In genomic region chr2:16948710-16949109, GRCh38 we compare ENCODE assay signal across 19 cellular contexts.
DNase-seq lines count a peak whose midpoint lies in the region; ATAC-seq, FAIRE-seq and TF ChIP-seq lines count a peak whose summit lies in the region.
"Had no signal": no experiment of that assay in that cellular context is flagged by ENCODE, and none has a peak within 500 bp of the region (broad histone marks: within the 10 kb centered on the region; RNA-seq: fewer than 3 reads in every experiment).

No MANE protein-coding gene starts in this region.

- H4K91ac ChIP-seq in H1 (replicated peaks; ENCODE audit: insufficient read length, low read length) = no peak overlapping the region

- H3K56ac ChIP-seq in H1 (replicated peaks; ENCODE audit: insufficient read length, low read depth, low read length) = peak overlapping the region; percentile 5

- no peak overlapping the region for H3K18ac ChIP-seq in H1 (ENCODE audit: extremely low read depth, low read length)

- TF ChIP-seq EP300 in HepG2 (IDR thresholded peaks at IDR 0.05; ENCODE audit: low read depth in 2 of 2, low read length in 2 of 2) (no peak), HepG2 (CRISPR knock-in tag; IDR thresholded peaks at IDR 0.05; ENCODE audit: borderline replicate concordance) (no peak), H1 (IDR thresholded peaks at IDR 0.05; ENCODE audit: borderline replicate concordance in 1 of 2, low read depth in 2 of 2, low read length in 2 of 2) (no peak)

- H3K4me1 ChIP-seq in HepG2 (ENCODE audit: insufficient read depth, low read length) = no peaks in the 10 kb centered on the region
- H3K4me1 ChIP-seq in right lobe of liver = peaks cover 0 to 7% (median 0%) of the 10 kb centered on the region in 4 donors
- peaks cover 0 to 3% (median 0%) of the 10 kb centered on the region in 4 experiments; a peak in 1 of 7 replicates for H3K4me1 ChIP-seq in H1 (replicated peaks in 1 of 4; ENCODE audit: control insufficient read depth in 3 of 4, insufficient read depth in 4 of 4, low read length in 3 of 4)
- H3K4me1 ChIP-seq in neural progenitor cell = peaks cover 36% of the 10 kb centered on the region
- H3K4me1 ChIP-seq: BE2C had no signal

- no peak overlapping the region for H3K27ac ChIP-seq in HepG2 (ENCODE audit: extremely low read length, insufficient read depth, low read length)
- H3K27ac ChIP-seq in right lobe of liver = no peak overlapping the region
- H3K27ac ChIP-seq in H1 (ENCODE audit: low read depth, low read length) = no peak overlapping the region
- H3K27ac ChIP-seq in neural progenitor cell = no peak overlapping the region
- H3K27ac ChIP-seq: 22Rv1, PC-9 had no signal

- H4K8ac ChIP-seq in H1 (ENCODE audit: extremely low read depth, insufficient read depth, low read length) = no peak overlapping the region

- H3K23ac ChIP-seq in H1 (ENCODE audit: insufficient read length) = no peak overlapping the region

- intact Hi-C loops in HepG2 (cut with micrococcal nuclease; ENCODE audit: unreplicated experiment) (no loop called here), right lobe of liver (cut with DNase I) (no loop called here)

- ATAC-seq in HepG2 (no peak), right lobe of liver (no peak), GM18502 (IDR thresholded peaks at IDR 0.05; ENCODE audit: poor library complexity, unreplicated experiment) (no peak)

- TF ChIP-seq CTCF in HepG2 (CRISPR knock-in tag; IDR thresholded peaks at IDR 0.05) (no peak), right lobe of liver (IDR thresholded peaks at IDR 0.05) (no peak), H1 (IDR thresholded peaks at IDR 0.05; ENCODE audit: control extremely low read depth in 1 of 3, insufficient read depth in 1 of 3, low read depth in 1 of 3, low read length in 3 of 3) (no peak), neural progenitor cell (IDR thresholded peaks at IDR 0.05) (no peak)

- H3K79me1 ChIP-seq in H1 (ENCODE audit: low read depth, low read length) = no peaks in the 10 kb centered on the region

- H3K4me2 ChIP-seq in HepG2 (ENCODE audit: low read depth, low read length) (no peak overlapping the region), H1 (ENCODE audit: insufficient read depth in 1 of 2, low read depth in 2 of 2, low read length in 2 of 2) (no peak overlapping the region), neural progenitor cell (peak overlapping the region; percentile 22)
- H3K4me2 ChIP-seq: PC-9 had no signal

- H2AFZ ChIP-seq in HepG2 (ENCODE audit: low read length) = no peak overlapping the region
- no peak overlapping the region for H2AFZ ChIP-seq in H1 (ENCODE audit: low read length)
- no peak overlapping the region for H2AFZ ChIP-seq in neural progenitor cell (replicated peaks)
- H2AFZ ChIP-seq: PC-9 had no signal

- POLR2A ChIA-PET in HepG2 (lab: Yijun Ruan, JAX) (no interaction called here), H1 (lab: Charles Lee; ENCODE audit: partially characterized antibody) (no interaction called here)

- CTCF ChIA-PET in HepG2 (lab: Yijun Ruan, JAX; ENCODE audit: low intra/inter-chr PET ratio, low total read pairs) = no interaction called here
- CTCF ChIA-PET in H1 (lab: Charles Lee; ENCODE audit: partially characterized antibody) = interaction anchor here (2.7 kb wide), 1 partner anchor 14 kb away, joined by 9 read pairs; no protein-coding TSS in a partner anchor

- H4K20me1 ChIP-seq in HepG2 (ENCODE audit: insufficient read depth, low read length) (no peaks in the 10 kb centered on the region), H1 (replicated peaks in 1 of 2; ENCODE audit: control insufficient read depth in 1 of 2, insufficient read depth in 2 of 2, low read length in 2 of 2) (no peaks in the 10 kb centered on the region), neural progenitor cell (ENCODE audit: low read depth) (no peaks in the 10 kb centered on the region)

- in situ Hi-C loops in HepG2 (cut with HindIII; ENCODE audit: extremely low pct_ligation_motif_present, low pct_unique_long_range_greater_than_20kb) = no loop called here

- no peak overlapping the region for H3K14ac ChIP-seq in H1 (ENCODE audit: insufficient read length)

- H3K27me3 ChIP-seq in HepG2 (ENCODE audit: control insufficient read depth in 1 of 2, insufficient read depth in 2 of 2, low read length in 2 of 2) (no peaks in the 10 kb centered on the region), right lobe of liver (no peaks in the 10 kb centered on the region), H1 (replicated peaks in 1 of 4; ENCODE audit: control insufficient read depth in 3 of 4, extremely low read depth in 1 of 4, insufficient read depth in 3 of 4, low read length in 3 of 4) (no peaks in the 10 kb centered on the region), neural progenitor cell (no peaks in the 10 kb centered on the region)
- H3K27me3 ChIP-seq: BE2C had no signal

- no peaks in the 10 kb centered on the region for H3K36me3 ChIP-seq in HepG2 (replicated peaks in 1 of 2; ENCODE audit: control insufficient read depth in 1 of 2, insufficient read depth in 2 of 2, low read length in 2 of 2)
- H3K36me3 ChIP-seq in right lobe of liver = no peaks in the 10 kb centered on the region
- no peaks in the 10 kb centered on the region for H3K36me3 ChIP-seq in H1 (ENCODE audit: control insufficient read depth in 2 of 4, insufficient read depth in 4 of 4, low read length in 3 of 4)
- no peaks in the 10 kb centered on the region for H3K36me3 ChIP-seq in neural progenitor cell
- H3K36me3 ChIP-seq: BE2C had no signal

- TF ChIP-seq POLR2A in HepG2 (IDR thresholded peaks at IDR 0.05; ENCODE audit: insufficient read depth in 1 of 2, low read depth in 2 of 2, low read length in 2 of 2) (no peak), right lobe of liver (IDR thresholded peaks at IDR 0.05) (no peak), H1 (IDR thresholded peaks at IDR 0.05; ENCODE audit: control extremely low read depth in 1 of 2, low read depth in 2 of 2, low read length in 2 of 2) (no peak)

- TF ChIP-seq RAD21 in HepG2 (CRISPR knock-in tag; IDR thresholded peaks at IDR 0.05) = no peak
- TF ChIP-seq RAD21 in H1 (IDR thresholded peaks at IDR 0.05 in 1 of 2, conservative IDR thresholded peaks at IDR 0.05 in 1 of 2; ENCODE audit: low read depth in 2 of 2, low read length in 2 of 2) = no peak

- H3K9me3 ChIP-seq in HepG2 (ENCODE audit: low read length) = no peaks in the 10 kb centered on the region
- no peaks in the 10 kb centered on the region for H3K9me3 ChIP-seq in right lobe of liver
- no peaks in the 10 kb centered on the region for H3K9me3 ChIP-seq in H1 (ENCODE audit: insufficient read depth in 2 of 2, low read depth in 1 of 2, low read length in 1 of 2)
- no peaks in the 10 kb centered on the region for H3K9me3 ChIP-seq in neural progenitor cell (ENCODE audit: low read depth)
- H3K9me3 ChIP-seq: BE2C had no signal

- DNase-seq in HepG2 (ENCODE audit: low spot score) (no peak), right lobe of liver (no peak), H1 (ENCODE audit: low read depth in 1 of 2, low spot score in 2 of 2) (no peak), neural progenitor cell (ENCODE audit: low spot score) (no peak), RPMI8226 (no peak), DMS153 (lab: John Stamatoyannopoulos, UW) (no peak)
- DNase-seq: BE2C; GOT3; HCEC 1CT; KBM-7; MV-4-11; NCI-H187 treated with DMSO at 0.1 percent for 48 hours; NK-92 treated with Interleukin-12 subunit alpha and Interleukin-12 subunit beta, amount 100 ng/mL, for 24 hours; PC-9; Right ventricle myocardium superior had no signal

- no peak overlapping the region for H3K4me3 ChIP-seq in HepG2 (replicated peaks in 1 of 3; ENCODE audit: insufficient read depth in 1 of 3, low read depth in 2 of 3, low read length in 3 of 3)
- no peak overlapping the region for H3K4me3 ChIP-seq in right lobe of liver
- H3K4me3 ChIP-seq in H1 (ENCODE audit: extremely low read depth in 1 of 4, insufficient read depth in 2 of 4, low read depth in 3 of 4, low read length in 4 of 4) = no peak overlapping the region
- H3K4me3 ChIP-seq in neural progenitor cell = no peak overlapping the region
- H3K4me3 ChIP-seq: PC-9 had no signal

- H3K36me3 Mint-ChIP-seq in neural progenitor cell = no peaks in the 10 kb centered on the region

- H3K9me3 Mint-ChIP-seq in neural progenitor cell = no peaks in the 10 kb centered on the region

- H3K9ac ChIP-seq in HepG2 (ENCODE audit: insufficient read depth, low read depth, low read length) (no peak overlapping the region), H1 (replicated peaks in 1 of 4; ENCODE audit: extremely low read depth in 1 of 4, low read depth in 3 of 4, low read length in 3 of 4) (no peak overlapping the region), neural progenitor cell (no peak overlapping the region)

- no peak overlapping the region for H2AK5ac ChIP-seq in H1 (ENCODE audit: low read depth, low read length)

- no peaks in the 10 kb centered on the region for H3K23me2 ChIP-seq in H1 (ENCODE audit: low read depth, low read length)

- H3K27ac Mint-ChIP-seq in neural progenitor cell = no peak overlapping the region

- H3K4me1 Mint-ChIP-seq in neural progenitor cell = peaks cover 39% of the 10 kb centered on the region

- no peak overlapping the region for H3K4ac ChIP-seq in H1 (replicated peaks; ENCODE audit: insufficient read length, low read depth, low read length)

- H3K79me2 ChIP-seq in HepG2 (ENCODE audit: insufficient read depth, low read length) = no peaks in the 10 kb centered on the region
- no peaks in the 10 kb centered on the region for H3K79me2 ChIP-seq in H1 (ENCODE audit: control insufficient read depth in 1 of 2, insufficient read depth in 2 of 2, low read length in 2 of 2)
- no peaks in the 10 kb centered on the region for H3K79me2 ChIP-seq in neural progenitor cell (ENCODE audit: low read depth)

- no peak overlapping the region for H2BK15ac ChIP-seq in H1 (ENCODE audit: low read length)

- no peak overlapping the region for H2BK5ac ChIP-seq in H1 (ENCODE audit: low read depth, low read length)

- H2BK120ac ChIP-seq in H1 (replicated peaks; ENCODE audit: low read depth, low read length) = no peak overlapping the region

- no peak overlapping the region for H2BK12ac ChIP-seq in H1 (ENCODE audit: low read depth, low read length)

- H4K5ac ChIP-seq in H1 (ENCODE audit: insufficient read length, low read depth, low read length) = no peak overlapping the region

- BruUV-seq in HepG2 (replicated peaks; lab: Mats Ljungman, UMichigan) = no TSS peak

- H2BK20ac ChIP-seq in H1 (ENCODE audit: low read length) = no peak overlapping the region

- FAIRE-seq in HepG2 (lab: Jason Lieb, UNC) (no peak), H1 (lab: Jason Lieb, UNC) (no peak)
- FAIRE-seq: D721Med, G401.6 had no signal

- H3K4me3 Mint-ChIP-seq in neural progenitor cell = no peak overlapping the region

- H3K27me3 Mint-ChIP-seq in neural progenitor cell (ENCODE audit: insufficient read depth, low read depth) = peaks cover 4% of the 10 kb centered on the region

- no peaks in the 10 kb centered on the region for H3F3A ChIP-seq in neural progenitor cell (ENCODE audit: low read depth)

TF ChIP-seq in HepG2, 621 proteins besides CTCF, POLR2A, EP300 and RAD21 (continues in another document):
- no peak for TF ChIP-seq TBP (CRISPR knock-in tag; IDR thresholded peaks at IDR 0.05)

TF ChIP-seq in H1, 55 proteins besides CTCF, POLR2A, EP300 and RAD21 (continues in another document):
- TF ChIP-seq FOSL1 (IDR thresholded peaks at IDR 0.05; ENCODE audit: insufficient read depth, low read depth, low read length) (no peak), MAFK (IDR thresholded peaks at IDR 0.05; ENCODE audit: low read depth, low read length) (no peak)
